ENCODE assay signal across 1 cellular context in genomic region chr3:14396293-14396692, GRCh38.
TF ChIP-seq lines count a peak whose summit lies in the region.

No MANE protein-coding gene starts in this region.

TF ChIP-seq in K562, 482 proteins besides CTCF, POLR2A, EP300 and RAD21 (continued from another document):
- no peak for TF ChIP-seq ZNF12 (CRISPR knock-in tag; IDR thresholded peaks at IDR 0.05)
